ENCODE assay signal across 14 cellular contexts in genomic region chr10:125049216-125049903, GRCh38.
A peak's percentile ranks its signal among the peaks of the same experiment; 100 is the strongest.
DNase-seq lines count a peak whose midpoint lies in the region; ATAC-seq, FAIRE-seq and TF ChIP-seq lines count a peak whose summit lies in the region.
"Had no signal": no experiment of that assay in that cellular context is flagged by ENCODE, and none has a peak within 500 bp of the region (broad histone marks: within the 10 kb centered on the region; RNA-seq: fewer than 3 reads in every experiment).

No MANE protein-coding gene starts in this region.

- no peak overlapping the region for H2BK5ac ChIP-seq in H9 (ENCODE audit: insufficient read length, low read length)

- TF ChIP-seq EP300 in stomach (IDR thresholded peaks at IDR 0.05): no peak

- H3K36me3 ChIP-seq in astrocyte (ENCODE audit: insufficient read depth, low read length) (no peaks in the 10 kb centered on the region), kidney (ENCODE audit: control insufficient read depth in 1 of 2, insufficient read depth in 2 of 2, low read length in 2 of 2) (no peaks in the 10 kb centered on the region), stomach (peaks cover 0 to 6% (median 0%) of the 10 kb centered on the region in 4 donors)

- no peak overlapping the region for H3K56ac ChIP-seq in H9 (ENCODE audit: insufficient read length, low read depth, low read length)

- H4K5ac ChIP-seq in H9 (ENCODE audit: insufficient read length, low read depth, low read length): no peak overlapping the region

- no peak overlapping the region for H3K23ac ChIP-seq in H9 (ENCODE audit: insufficient read length, low read depth, low read length)

- H3K9me3 Mint-ChIP-seq in H9: peaks cover 0 to 2% of the 10 kb centered on the region in 2 experiments; a peak in 1 of 5 replicates
- no peaks in the 10 kb centered on the region for H3K9me3 Mint-ChIP-seq in astrocyte (ENCODE audit: unreplicated experiment)

- H3K27me3 ChIP-seq in H9 (ENCODE audit: insufficient read depth, low read length) (no peaks in the 10 kb centered on the region), astrocyte (ENCODE audit: insufficient read depth, low read length) (no peaks in the 10 kb centered on the region), stomach (no peaks in the 10 kb centered on the region)
- H3K27me3 ChIP-seq: SJSA1 had no signal

- H3K23me2 ChIP-seq in H9 (ENCODE audit: insufficient read length, low read depth, low read length, poor library complexity, severe bottlenecking): no peaks in the 10 kb centered on the region

- H3K36me3 Mint-ChIP-seq in H9 (ENCODE audit: insufficient read depth in 1 of 3, low read depth in 3 of 3) (peaks cover 20 to 41% (median 20%) of the 10 kb centered on the region in 3 experiments), astrocyte (ENCODE audit: low read depth, unreplicated experiment) (peaks cover 21% of the 10 kb centered on the region)

- no peaks in the 10 kb centered on the region for H3K9me3 ChIP-seq in H9 (ENCODE audit: control insufficient read depth, low read depth, low read length)
- no peaks in the 10 kb centered on the region for H3K9me3 ChIP-seq in astrocyte (ENCODE audit: insufficient read depth, low read depth, low read length)
- no peaks in the 10 kb centered on the region for H3K9me3 ChIP-seq in kidney (ENCODE audit: control insufficient read depth in 1 of 2, low read length in 2 of 2)
- no peaks in the 10 kb centered on the region for H3K9me3 ChIP-seq in stomach
- H3K9me3 ChIP-seq: SJSA1 had no signal

- FAIRE-seq in astrocyte (lab: Jason Lieb, UNC) (no peak), kidney (lab: Jason Lieb, UNC) (no peak)
- FAIRE-seq: GM12878 had no signal

- H3K14ac ChIP-seq in H9 (ENCODE audit: insufficient read depth, low read length): no peak overlapping the region

- DNase-seq in H9 (no peak), astrocyte (ENCODE audit: low read depth) (no peak), kidney (peak; percentile 45), stomach (no peak), NCI-H226 (no peak), NOMO-1 treated with DMSO at 0.1 percent for 48 hours (lab: John Stamatoyannopoulos, UW; ENCODE audit: unreplicated experiment) (no peak)
- DNase-seq: activated gamma-delta T cell treated with Interleukin-2 at 50 U/mL for 16 hours; EL; hippocampal formation; stimulated activated CD4-positive, alpha-beta T cell treated with anti-CD3 and anti-CD28 coated beads, Interleukin-12 subunit alpha, Interleukin-12 subunit beta, amount 100 ng/mL, for 4 hours had no signal

- no peak overlapping the region for H2BK120ac ChIP-seq in H9 (ENCODE audit: low read depth, low read length, poor library complexity, severe bottlenecking)

- H2BK12ac ChIP-seq in H9 (ENCODE audit: insufficient read length, low read depth, low read length): no peak overlapping the region

- intact Hi-C loops in kidney (cut with DNase I): no loop called here
- intact Hi-C loops in stomach (cut with DNase I; ENCODE audit: low total_unique reads): no loop called here

- H4K8ac ChIP-seq in H9 (replicated peaks; ENCODE audit: insufficient read length, low read depth, low read length): no peak overlapping the region

- no peak overlapping the region for H2BK15ac ChIP-seq in H9 (ENCODE audit: low read depth, low read length)

- H3T11ph ChIP-seq in H9 (ENCODE audit: low read length): no peak overlapping the region

- H3K4ac ChIP-seq in H9 (ENCODE audit: low read depth, low read length): no peak overlapping the region

- H3K79me2 ChIP-seq in H9 (ENCODE audit: insufficient read depth, low read length) (peaks cover 35% of the 10 kb centered on the region), astrocyte (ENCODE audit: insufficient read depth, low read length) (peaks cover 96% of the 10 kb centered on the region)

- H3K79me1 ChIP-seq in H9 (ENCODE audit: insufficient read depth, low read depth, low read length, poor library complexity, severe bottlenecking): peaks cover 12% of the 10 kb centered on the region

- H4K20me1 ChIP-seq in H9 (ENCODE audit: control insufficient read depth, insufficient read depth, insufficient read length) (no peaks in the 10 kb centered on the region), astrocyte (ENCODE audit: insufficient read depth, low read length) (peaks cover 86% of the 10 kb centered on the region)

- H3K27ac ChIP-seq in H9 (ENCODE audit: insufficient read length, low read depth, low read length) (no peak overlapping the region), astrocyte (ENCODE audit: low read depth, low read length) (no peak overlapping the region), kidney (ENCODE audit: low read depth in 2 of 2, low read length in 2 of 2) (peak overlapping the region; percentile 44 to 57), stomach (peak overlapping the region; percentile 6 to 78 (median 63))
- H3K27ac ChIP-seq: SJSA1 had no signal

- no peak overlapping the region for H2AFZ ChIP-seq in H9 (ENCODE audit: low read length)
- no peak overlapping the region for H2AFZ ChIP-seq in astrocyte (ENCODE audit: low read depth, low read length)

- H3K27ac Mint-ChIP-seq in H9 (peak overlapping the region; percentile 34 to 91 (median 36); a peak in 4 of 7 replicates), astrocyte (ENCODE audit: unreplicated experiment) (no peak overlapping the region)

- H3K4me3 ChIP-seq in astrocyte (ENCODE audit: insufficient read depth, low read depth, low read length): no peak overlapping the region
- no peak overlapping the region for H3K4me3 ChIP-seq in kidney (ENCODE audit: low read length in 2 of 2)
- no peak overlapping the region for H3K4me3 ChIP-seq in stomach
- H3K4me3 ChIP-seq: GM12878, SJSA1 had no signal

- peaks cover 64 to 67% of the 10 kb centered on the region in 2 experiments for H3K4me1 Mint-ChIP-seq in H9
- H3K4me1 Mint-ChIP-seq in astrocyte (ENCODE audit: low read depth, unreplicated experiment): peaks cover 37% of the 10 kb centered on the region

- TF ChIP-seq POLR2A in stomach (IDR thresholded peaks at IDR 0.05): no peak

- H4K91ac ChIP-seq in H9 (ENCODE audit: insufficient read length, low read depth, low read length): no peak overlapping the region

- H3K4me3 Mint-ChIP-seq in H9 (no peak overlapping the region), astrocyte (ENCODE audit: unreplicated experiment) (peak overlapping the region; percentile 62)

- no peak overlapping the region for H2AK5ac ChIP-seq in H9 (ENCODE audit: insufficient read length, low read length)

- TF ChIP-seq CTCF in H9 (conservative IDR thresholded peaks at IDR 0.05): no peak
- TF ChIP-seq CTCF in astrocyte (IDR thresholded peaks at IDR 0.05; ENCODE audit: insufficient read depth, low read depth, low read length): no peak
- no peak for TF ChIP-seq CTCF in kidney (IDR thresholded peaks at IDR 0.05; ENCODE audit: borderline replicate concordance, extremely low read depth, insufficient read depth)
- no peak for TF ChIP-seq CTCF in stomach (IDR thresholded peaks at IDR 0.05)

- H3K9ac ChIP-seq in H9 (ENCODE audit: extremely low read depth, insufficient read length, low read length) (no peak overlapping the region), astrocyte (ENCODE audit: low read length) (no peak overlapping the region), kidney (ENCODE audit: low read length in 2 of 2) (peak overlapping the region in 1 of 2 donors; percentile 24)

- no peak overlapping the region for H2BK20ac ChIP-seq in H9 (ENCODE audit: low read depth, low read length, poor library complexity, severe bottlenecking)

- H3K18ac ChIP-seq in H9 (ENCODE audit: insufficient read length, low read depth, low read length): no peak overlapping the region

- H3K4me2 ChIP-seq in H9 (ENCODE audit: insufficient read depth, insufficient read length, low read length): no peak overlapping the region
- H3K4me2 ChIP-seq in astrocyte (ENCODE audit: low read length): no peak overlapping the region

- H3K27me3 Mint-ChIP-seq in H9 (ENCODE audit: low read depth): no peaks in the 10 kb centered on the region
- no peaks in the 10 kb centered on the region for H3K27me3 Mint-ChIP-seq in astrocyte (ENCODE audit: low read depth, unreplicated experiment)

- H3K4me1 ChIP-seq in H9 (ENCODE audit: insufficient read depth, low read length) (peaks cover 11% of the 10 kb centered on the region; the same call in 1 of the 2 replicates), astrocyte (ENCODE audit: insufficient read depth, low read length) (peaks cover 14% of the 10 kb centered on the region), kidney (ENCODE audit: control insufficient read depth in 1 of 2, insufficient read depth in 1 of 2, low read depth in 1 of 2, low read length in 2 of 2) (peaks cover 17 to 36% of the 10 kb centered on the region in 2 donors), stomach (peaks cover 44 to 83% (median 67%) of the 10 kb centered on the region in 4 donors)

- no peak for ATAC-seq in HG03469 (IDR thresholded peaks at IDR 0.05; ENCODE audit: unreplicated experiment)
- no peak for ATAC-seq in HG03108 (IDR thresholded peaks at IDR 0.05; ENCODE audit: unreplicated experiment)

- no CpG with 5 or more reads among the region's 17 CpGs for WGBS in H9 (ENCODE audit: extremely low coverage, insufficient read length, low lambda C conversion rate)
- 39 to 55% (median 42%) methylated on average over 16 to 17 of the region's 17 CpGs for WGBS in stomach, 5 donors

Comparison
In these comparisons a context has a peak if more than half of its experiments do, and no peak if none do; other contexts are left out.
1. H3K27ac ChIP-seq: peak in kidney (2 of 2) and stomach (5 of 5); none in H9 (single experiment) and astrocyte (single experiment).